ENCODE assay signal across 29 cellular contexts in the genomic region with DNA sequence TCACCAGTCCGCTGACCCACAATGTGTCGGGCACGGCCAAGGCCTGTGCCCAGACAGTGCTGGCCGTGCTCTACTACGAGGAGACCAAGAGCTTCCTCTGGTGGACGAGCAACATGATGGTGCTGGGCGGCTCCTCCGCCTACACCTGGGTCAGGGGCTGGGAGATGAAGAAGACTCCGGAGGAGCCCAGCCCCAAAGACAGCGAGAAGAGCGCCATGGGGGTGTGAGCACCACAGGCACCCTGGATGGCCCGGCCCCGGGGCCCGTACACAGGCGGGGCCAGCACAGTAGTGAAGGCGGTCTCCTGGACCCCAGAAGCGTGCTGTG.
"Had no signal": no experiment of that assay in that cellular context is flagged by ENCODE, and none has a peak within 500 bp of the region (broad histone marks: within the 10 kb centered on the region; RNA-seq: fewer than 3 reads in every experiment).

No MANE protein-coding gene starts in this region.

- H3K27me3 Mint-ChIP-seq: memory B cell; naive B cell; natural killer cell treated with Interleukin-12 subunit alpha and Interleukin-12 subunit beta and Interleukin-15 and Interleukin-18, amount 100 ng/mL, for 72 hours; stimulated activated naive B cell treated with anti-CD40 and anti-IgM and Interleukin-4, amounts not matched to agents 10 μg/mL and 1 μg/mL and 100 μg/mL, for 72 hours; stimulated activated naive CD8-positive, alpha-beta T cell treated with anti-CD3 and anti-CD28 coated beads, Interleukin-15, Interleukin-2, amounts not matched to agents 100 ng/mL and 50 ng/mL, for 24 hours had no signal

- H3K27ac Mint-ChIP-seq: memory B cell; mesothelial cell of epicardium; natural killer cell treated with Interleukin-12 subunit alpha and Interleukin-12 subunit beta and Interleukin-15 and Interleukin-18, amount 100 ng/mL, for 72 hours; stimulated activated naive CD8-positive, alpha-beta T cell treated with anti-CD3 and anti-CD28 coated beads, Interleukin-15, Interleukin-2, amounts not matched to agents 100 ng/mL and 50 ng/mL, for 24 hours had no signal

- H3K9me3 ChIP-seq: esophagus muscularis mucosa, gastroesophageal sphincter, heart left ventricle, lower lobe of right lung, mucosa of descending colon, neutrophil, pancreas, prostate gland, right atrium auricular region, suprapubic skin, transverse colon, upper lobe of right lung, vagina had no signal

- H3K4me1 ChIP-seq: foreskin keratinocyte had no signal

- H3K36me3 Mint-ChIP-seq: naive B cell; natural killer cell treated with Interleukin-12 subunit alpha and Interleukin-12 subunit beta and Interleukin-15 and Interleukin-18, amount 100 ng/mL, for 72 hours had no signal

- H3K27ac ChIP-seq: coronary artery, esophagus muscularis mucosa, foreskin keratinocyte, gastroesophageal sphincter, heart left ventricle, hepatocyte, lower lobe of right lung, neutrophil, pancreas, prostate gland, right atrium auricular region, suprapubic skin, transverse colon, upper lobe of right lung, vagina had no signal

- H3K4me2 ChIP-seq: hepatocyte had no signal

- H3K4me3 ChIP-seq: coronary artery, esophagus muscularis mucosa, gastroesophageal sphincter, heart left ventricle, hepatocyte, lower lobe of right lung, mucosa of descending colon, pancreas, prostate gland, right atrium auricular region, suprapubic skin, transverse colon, upper lobe of right lung, vagina had no signal

- DNase-seq: dermis blood vessel endothelial cell; effector memory CD4-positive, alpha-beta T cell; foreskin keratinocyte; heart left ventricle; left ventricle myocardium superior; lower lobe of right lung; mucosa of descending colon; naive B cell; pancreas; stimulated activated CD4-positive, alpha-beta T cell treated with anti-CD3 and anti-CD28 coated beads, Interleukin-2, amount 100 ng/mL, for 24 hours; stimulated activated CD4-positive, alpha-beta T cell treated with anti-CD3 and anti-CD28 coated beads, Interleukin-4, amount 100 ng/mL, for 4 hours; stimulated activated naive B cell treated with anti-CD40 and anti-IgM and Interleukin-4, amounts not matched to agents 10 μg/mL and 1 μg/mL and 100 μg/mL, for 72 hours; transverse colon; upper lobe of right lung had no signal

- H3K27me3 ChIP-seq: esophagus muscularis mucosa, foreskin keratinocyte, gastroesophageal sphincter, heart left ventricle, hepatocyte, neutrophil, pancreas, right atrium auricular region, suprapubic skin, transverse colon, upper lobe of right lung, vagina had no signal

- ATAC-seq: foreskin keratinocyte; gastroesophageal sphincter; heart left ventricle; left ventricle myocardium superior; mucosa of descending colon; natural killer cell treated with Interleukin-12 subunit alpha and Interleukin-12 subunit beta and Interleukin-15 and Interleukin-18, amount 100 ng/mL, for 72 hours; pancreas; sciatic nerve; stimulated activated naive B cell treated with anti-CD40 and anti-IgM and Interleukin-4, amounts not matched to agents 10 μg/mL and 1 μg/mL and 100 μg/mL, for 72 hours; upper lobe of right lung had no signal

- H3K4me3 Mint-ChIP-seq: memory B cell; mesothelial cell of epicardium; naive B cell; natural killer cell treated with Interleukin-12 subunit alpha and Interleukin-12 subunit beta and Interleukin-15 and Interleukin-18, amount 100 ng/mL, for 72 hours; neural crest cell; stimulated activated naive B cell treated with anti-CD40 and anti-IgM and Interleukin-4, amounts not matched to agents 10 μg/mL and 1 μg/mL and 100 μg/mL, for 72 hours; stimulated activated naive CD8-positive, alpha-beta T cell treated with anti-CD3 and anti-CD28 coated beads, Interleukin-15, Interleukin-2, amounts not matched to agents 100 ng/mL and 50 ng/mL, for 24 hours had no signal
